In genomic region chr7:39417642-39418041, GRCh38 we compare ENCODE assay signal across 28 cellular contexts.
DNase-seq lines count a peak whose midpoint lies in the region; ATAC-seq and TF ChIP-seq lines count a peak whose summit lies in the region.
"Had no signal": no experiment of that assay in that cellular context is flagged by ENCODE, and none has a peak within 500 bp of the region (broad histone marks: within the 10 kb centered on the region; RNA-seq: fewer than 3 reads in every experiment).

No MANE protein-coding gene starts in this region.

- no peaks in the 10 kb centered on the region for H3K36me3 Mint-ChIP-seq in H9 (ENCODE audit: insufficient read depth in 1 of 3, low read depth in 3 of 3)
- H3K36me3 Mint-ChIP-seq in activated T-cell treated with anti-CD3 and anti-CD28 coated beads, Interleukin-2, amount 50 U/mL, for 72 hours (ENCODE audit: insufficient read depth in 2 of 2), result no peaks in the 10 kb centered on the region
- H3K36me3 Mint-ChIP-seq: activated CD8-positive, alpha-beta memory T cell treated with anti-CD3 and anti-CD28 coated beads, Interleukin-2, amount 10 ng/mL, durations not matched to agents 7 days and 5 days; CD8-positive, alpha-beta T cell; immature natural killer cell had no signal

- H3K23ac ChIP-seq in H9 (ENCODE audit: insufficient read length, low read depth, low read length), result no peak overlapping the region

- no peak overlapping the region for H3K14ac ChIP-seq in H9 (ENCODE audit: insufficient read depth, low read length)

- H3K27ac ChIP-seq in 22Rv1 (no peak overlapping the region), H9 (ENCODE audit: insufficient read length, low read depth, low read length) (no peak overlapping the region), RWPE1 (no peak overlapping the region)
- H3K27ac ChIP-seq: ascending aorta, cardiac muscle cell, coronary artery, HL-60, parathyroid adenoma, testis had no signal

- ATAC-seq in activated T-cell treated with anti-CD3 and anti-CD28 coated beads, Interleukin-2, amount 50 U/mL, for 72 hours (replicated peaks in 1 of 2), result no peak
- no peak for ATAC-seq in HG02852 (IDR thresholded peaks at IDR 0.05; ENCODE audit: unreplicated experiment)
- no peak for ATAC-seq in GM18873 (IDR thresholded peaks at IDR 0.05; ENCODE audit: low FRiP score, unreplicated experiment)
- ATAC-seq: activated CD8-positive, alpha-beta memory T cell treated with anti-CD3 and anti-CD28 coated beads, Interleukin-2, amount 10 ng/mL, durations not matched to agents 7 days and 5 days; CD8-positive, alpha-beta T cell; stimulated activated naive CD8-positive, alpha-beta T cell treated with anti-CD3 and anti-CD28 coated beads, Interleukin-15, Interleukin-2, amounts not matched to agents 100 U/mL and 50 U/mL, for 24 hours had no signal

- no peaks in the 10 kb centered on the region for H3K27me3 ChIP-seq in H9 (ENCODE audit: insufficient read depth, low read length)
- H3K27me3 ChIP-seq in kidney epithelial cell (ENCODE audit: control insufficient read depth, insufficient read depth, low read length), result no peaks in the 10 kb centered on the region
- H3K27me3 ChIP-seq: ascending aorta, cardiac muscle cell, testis had no signal

- H3K27me3 Mint-ChIP-seq in H9 (ENCODE audit: low read depth), result peaks cover 5% of the 10 kb centered on the region
- peaks cover 58% of the 10 kb centered on the region for H3K27me3 Mint-ChIP-seq in activated T-cell treated with anti-CD3 and anti-CD28 coated beads, Interleukin-2, amount 50 U/mL, for 72 hours (ENCODE audit: low read depth)

- H4K8ac ChIP-seq in H9 (replicated peaks; ENCODE audit: insufficient read length, low read depth, low read length), result no peak overlapping the region

- CTCF ChIA-PET in RWPE1 (lab: Yijun Ruan, JAX), result no interaction called here

- no peak overlapping the region for H2BK12ac ChIP-seq in H9 (ENCODE audit: insufficient read length, low read depth, low read length)

- no peaks in the 10 kb centered on the region for H3K9me3 Mint-ChIP-seq in H9
- H3K9me3 Mint-ChIP-seq in activated T-cell treated with anti-CD3 and anti-CD28 coated beads, Interleukin-2, amount 50 U/mL, for 72 hours, result no peaks in the 10 kb centered on the region
- H3K9me3 Mint-ChIP-seq: CD8-positive, alpha-beta T cell; immature natural killer cell; nephron progenitor cell had no signal

- no peaks in the 10 kb centered on the region for H3K9me3 ChIP-seq in H9 (ENCODE audit: control insufficient read depth, low read depth, low read length)
- H3K9me3 ChIP-seq: ascending aorta, BE2C, SK-N-SH, testis had no signal

- POLR2A ChIA-PET in RWPE1 (lab: Yijun Ruan, JAX; ENCODE audit: low non-redundant PET), result no interaction called here

- no peak overlapping the region for H4K91ac ChIP-seq in H9 (ENCODE audit: insufficient read length, low read depth, low read length)

- no peak overlapping the region for H3K4me3 ChIP-seq in kidney epithelial cell (ENCODE audit: low read depth, low read length)
- H3K4me3 ChIP-seq: ascending aorta, cardiac muscle cell, coronary artery, testis had no signal

- peaks cover 5 to 7% of the 10 kb centered on the region in 2 experiments for H3K4me1 Mint-ChIP-seq in H9
- peaks cover 7% of the 10 kb centered on the region for H3K4me1 Mint-ChIP-seq in activated T-cell treated with anti-CD3 and anti-CD28 coated beads, Interleukin-2, amount 50 U/mL, for 72 hours (ENCODE audit: low read depth)

- no peak overlapping the region for H2AFZ ChIP-seq in H9 (ENCODE audit: low read length)
- H2AFZ ChIP-seq: parathyroid adenoma had no signal

- TF ChIP-seq CTCF in 22Rv1 (IDR thresholded peaks at IDR 0.05), result peak; percentile 29; the same call in 1 of the 2 replicates
- peak; percentile 24; the same call in 1 of the 3 replicates for TF ChIP-seq CTCF in H9 (conservative IDR thresholded peaks at IDR 0.05)
- TF ChIP-seq CTCF in RWPE1 (conservative IDR thresholded peaks at IDR 0.05; ENCODE audit: low read depth), result 0 out of 2 replicates have a peak, but pooled peaks have one; percentile 6
- peak; percentile 10 for TF ChIP-seq CTCF in kidney epithelial cell (IDR thresholded peaks at IDR 0.05; ENCODE audit: insufficient read depth, low read length, poor library complexity, severe bottlenecking)

- no peak overlapping the region for H3K4me3 Mint-ChIP-seq in H9
- no peak overlapping the region for H3K4me3 Mint-ChIP-seq in activated T-cell treated with anti-CD3 and anti-CD28 coated beads, Interleukin-2, amount 50 U/mL, for 72 hours
- H3K4me3 Mint-ChIP-seq: activated CD8-positive, alpha-beta memory T cell treated with anti-CD3 and anti-CD28 coated beads, Interleukin-2, amount 10 ng/mL, durations not matched to agents 7 days and 5 days; CD8-positive, alpha-beta T cell; immature natural killer cell; nephron progenitor cell had no signal

- H3K23me2 ChIP-seq in H9 (ENCODE audit: insufficient read length, low read depth, low read length, poor library complexity, severe bottlenecking), result peaks cover 7% of the 10 kb centered on the region

- H3K56ac ChIP-seq in H9 (ENCODE audit: insufficient read length, low read depth, low read length), result no peak overlapping the region

- H2BK15ac ChIP-seq in H9 (ENCODE audit: low read depth, low read length), result no peak overlapping the region

- H2AK5ac ChIP-seq in H9 (ENCODE audit: insufficient read length, low read length), result no peak overlapping the region

- H2BK20ac ChIP-seq in H9 (ENCODE audit: low read depth, low read length, poor library complexity, severe bottlenecking), result no peak overlapping the region

- no peaks in the 10 kb centered on the region for H3K79me1 ChIP-seq in H9 (ENCODE audit: insufficient read depth, low read depth, low read length, poor library complexity, severe bottlenecking)

- H3K4me2 ChIP-seq in H9 (ENCODE audit: insufficient read depth, insufficient read length, low read length), result no peak overlapping the region
- H3K4me2 ChIP-seq: SK-N-SH had no signal

- H3K79me2 ChIP-seq in H9 (ENCODE audit: insufficient read depth, low read length), result no peaks in the 10 kb centered on the region
- H3K79me2 ChIP-seq: parathyroid adenoma had no signal

- no peak overlapping the region for H3K27ac Mint-ChIP-seq in H9
- no peak overlapping the region for H3K27ac Mint-ChIP-seq in activated T-cell treated with anti-CD3 and anti-CD28 coated beads, Interleukin-2, amount 50 U/mL, for 72 hours
- H3K27ac Mint-ChIP-seq: activated CD8-positive, alpha-beta memory T cell treated with anti-CD3 and anti-CD28 coated beads, Interleukin-2, amount 10 ng/mL, durations not matched to agents 7 days and 5 days; CD8-positive, alpha-beta T cell; immature natural killer cell; nephron progenitor cell had no signal

- H4K5ac ChIP-seq in H9 (ENCODE audit: insufficient read length, low read depth, low read length), result no peak overlapping the region

- H4K20me1 ChIP-seq in H9 (ENCODE audit: control insufficient read depth, insufficient read depth, insufficient read length), result no peaks in the 10 kb centered on the region

- H3K4ac ChIP-seq in H9 (ENCODE audit: low read depth, low read length), result no peak overlapping the region

- H3K4me1 ChIP-seq in H9 (ENCODE audit: insufficient read depth, low read length), result no peaks in the 10 kb centered on the region; the same call in 1 of the 2 replicates
- H3K4me1 ChIP-seq: ascending aorta, BE2C, parathyroid adenoma had no signal

- H3K36me3 ChIP-seq in kidney epithelial cell (ENCODE audit: control insufficient read depth, insufficient read depth, low read length), result no peaks in the 10 kb centered on the region
- H3K36me3 ChIP-seq: ascending aorta, BE2C, cardiac muscle cell had no signal

- no peak overlapping the region for H3K9ac ChIP-seq in H9 (ENCODE audit: extremely low read depth, insufficient read length, low read length)
- H3K9ac ChIP-seq: parathyroid adenoma, SK-N-SH had no signal

- H3T11ph ChIP-seq in H9 (ENCODE audit: low read length), result no peak overlapping the region

- no peak overlapping the region for H2BK5ac ChIP-seq in H9 (ENCODE audit: insufficient read length, low read length)

- no peak overlapping the region for H3K18ac ChIP-seq in H9 (ENCODE audit: insufficient read length, low read depth, low read length)

- no peak overlapping the region for H2BK120ac ChIP-seq in H9 (ENCODE audit: low read depth, low read length, poor library complexity, severe bottlenecking)

- DNase-seq in H9 (no peak), RWPE1 (ENCODE audit: low spot score) (no peak), kidney epithelial cell (ENCODE audit: low read depth) (no peak)
- no peak for DNase-seq in activated T-cell treated with anti-CD3 and anti-CD28 coated beads, Interleukin-2, amount 50 U/mL, for 72 hours
- DNase-seq: activated CD4-positive, alpha-beta T cell treated with anti-CD3 and anti-CD28 coated beads, Interleukin-2, amount 50 U/mL, for 1 hour; activated CD4-positive, CD25-positive, alpha-beta regulatory T cell; activated CD8-positive, alpha-beta memory T cell treated with anti-CD3 and anti-CD28 coated beads, Interleukin-2, amount 10 ng/mL, durations not matched to agents 7 days and 5 days; activated T-cell treated with anti-CD3 and anti-CD28 coated beads, Interleukin-2, amount 50 U/mL, for 48 hours; BE2C; CD8-positive, alpha-beta T cell; effector CD8-positive, alpha-beta T cell; erythroblast; immature natural killer cell; NCI-H146; nephron progenitor cell; OCI-M1; SK-N-SH; small intestine; stimulated activated naive CD8-positive, alpha-beta T cell treated with anti-CD3 and anti-CD28 coated beads, Interleukin-15, Interleukin-2, amounts not matched to agents 100 U/mL and 50 U/mL, for 24 hours; testis had no signal

- WGBS in H9 (ENCODE audit: extremely low coverage, insufficient read length, low lambda C conversion rate), result no CpG with 5 or more reads among the region's 1 CpG
